17 cellular contexts compared by ENCODE assay signal in the genomic region with DNA sequence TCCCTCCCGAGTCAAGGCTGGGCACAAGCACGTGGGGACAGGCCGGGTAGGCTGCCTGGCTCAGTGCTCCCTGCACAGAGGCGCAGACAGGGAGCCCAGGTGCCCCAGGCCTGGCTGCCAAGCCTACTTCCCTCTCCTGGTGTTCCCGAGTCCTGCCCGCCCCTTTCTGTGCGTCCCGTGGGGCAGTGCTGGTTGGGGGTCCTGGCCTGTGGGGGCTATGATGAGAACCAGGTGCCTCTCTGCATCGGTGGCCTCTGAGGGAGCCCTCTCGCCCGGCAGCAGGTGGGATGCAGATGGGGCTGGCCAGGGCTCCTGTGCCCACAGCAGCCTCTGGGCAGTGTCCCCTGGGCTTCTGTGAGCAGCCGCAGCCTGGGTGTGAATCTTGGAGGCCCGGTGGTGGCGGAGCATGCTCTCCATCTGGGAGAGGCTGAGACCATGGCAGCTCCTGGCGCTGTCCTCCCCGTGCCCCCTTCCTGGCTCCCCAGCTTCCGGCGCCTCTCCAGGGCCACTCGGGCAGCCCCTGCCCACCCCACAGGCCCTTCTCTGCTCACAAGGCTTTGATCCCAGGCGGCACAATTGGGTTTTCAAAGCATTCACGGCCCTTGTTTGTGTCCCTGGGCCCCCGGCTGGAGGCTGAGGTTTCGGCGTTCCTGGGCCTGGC. TPM values are rescaled to one million over a fixed set of nuclear protein-coding genes. Genes with fewer than 3 reads are reported as not detected.
A peak's percentile ranks its signal among the peaks of the same experiment; 100 is the strongest.
DNase-seq lines count a peak whose midpoint lies in the region; ATAC-seq, FAIRE-seq and TF ChIP-seq lines count a peak whose summit lies in the region.
"Had no signal": no experiment of that assay in that cellular context is flagged by ENCODE, and none has a peak within 500 bp of the region (broad histone marks: within the 10 kb centered on the region; RNA-seq: fewer than 3 reads in every experiment).

No MANE protein-coding gene starts in this region.

- no TSS peak for BruUV-seq in K562 (replicated peaks; lab: Mats Ljungman, UMichigan)

- no peak for TF ChIP-seq EP300 in K562 (IDR thresholded peaks at IDR 0.05; ENCODE audit: low read length)

- no peaks in the 10 kb centered on the region for H3K9me1 ChIP-seq in K562 (ENCODE audit: control insufficient read depth, insufficient read depth, low read length)

- intact Hi-C loops in K562 (cut with micrococcal nuclease), result no loop called here

- H3K9ac ChIP-seq in NT2/D1 (ENCODE audit: insufficient read length, low read depth) (peak overlapping the region; percentile 50), K562 (ENCODE audit: insufficient read depth in 1 of 2, low read depth in 2 of 2, low read length in 2 of 2) (peak overlapping the region in 1 of 2 experiments; percentile 48; a peak in 2 of 4 replicates)

- DNase-seq in NT2/D1 (ENCODE audit: low read depth, low spot score), result no peak
- DNase-seq in K562 (ENCODE audit: extremely low read depth in 1 of 4, low spot score in 3 of 4), result no peak
- peak; percentile 82 for DNase-seq in osteoblast (ENCODE audit: insufficient read length, low spot score, missing footprints)
- no peak for DNase-seq in NCI-H1105 treated with DMSO at 0.1 percent for 48 hours (lab: John Stamatoyannopoulos, UW)
- DNase-seq in HPDE6-E6E7 (ENCODE audit: extremely low spot score), result no peak
- DNase-seq: ACHN, DND-41, H9, IMR-90, Karpas-422, NCI-H1436 treated with DMSO at 0.1 percent for 48 hours, NCI-H2029, NCI-H345, NCI-H526, PC-9 had no signal

- TF ChIP-seq CTCF in K562 (IDR thresholded peaks at IDR 0.05 in 2 of 3, conservative IDR thresholded peaks at IDR 0.05 in 1 of 3; ENCODE audit: insufficient read depth in 2 of 3, low read depth in 1 of 3, low read length in 3 of 3) (no peak), osteoblast (IDR thresholded peaks at IDR 0.05; ENCODE audit: extremely low read depth, low read depth, low read length) (no peak)

- H3K36me3 ChIP-seq in NT2/D1 (ENCODE audit: insufficient read depth, insufficient read length, low read length), result peaks cover 56% of the 10 kb centered on the region
- H3K36me3 ChIP-seq in K562 (ENCODE audit: control insufficient read depth, insufficient read depth, low read length), result peaks cover 23% of the 10 kb centered on the region; the same call in 1 of the 3 replicates
- no peaks in the 10 kb centered on the region for H3K36me3 ChIP-seq in osteoblast (ENCODE audit: insufficient read depth, low read length)

- no peak for FAIRE-seq in K562 (lab: Jason Lieb, UNC)

- in situ Hi-C loops in K562 (cut with MboI), result no loop called here

- ATAC-seq in K562, result no peak

- 64% methylated on average over 24 of the region's 24 CpGs for WGBS in K562 (ENCODE audit: insufficient coverage, low coverage, missing lambda C conversion rate)

- POLR2A ChIA-PET in K562 (lab: Yijun Ruan, JAX), result no interaction called here

- TF ChIP-seq RAD21 in K562 (CRISPR knock-in tag; conservative IDR thresholded peaks at IDR 0.05 in 1 of 2, IDR thresholded peaks at IDR 0.05 in 1 of 2), result no peak

- H3K9me3 ChIP-seq in NT2/D1 (ENCODE audit: insufficient read depth, low read length) (no peaks in the 10 kb centered on the region), K562 (replicated peaks; ENCODE audit: control insufficient read depth, insufficient read depth, low read depth, low read length) (no peaks in the 10 kb centered on the region), osteoblast (ENCODE audit: low read depth, low read length) (no peaks in the 10 kb centered on the region)
- H3K9me3 ChIP-seq: SJSA1 had no signal

- CTCF ChIA-PET in K562 (lab: Yijun Ruan, JAX; ENCODE audit: low intra/inter-chr PET ratio), result no interaction called here

- peaks cover 6% of the 10 kb centered on the region; the same call in 1 of the 2 replicates for H4K20me1 ChIP-seq in K562 (replicated peaks; ENCODE audit: control insufficient read depth, insufficient read depth, low read length)
- peaks cover 9% of the 10 kb centered on the region for H4K20me1 ChIP-seq in osteoblast (ENCODE audit: insufficient read depth, low read length)

- no peak overlapping the region for H3K4me2 ChIP-seq in K562 (ENCODE audit: insufficient read depth, low read length)
- H3K4me2 ChIP-seq in osteoblast (ENCODE audit: insufficient read depth, low read length), result no peak overlapping the region
- H3K4me2 ChIP-seq: PC-9 had no signal

- no peak overlapping the region for H2AFZ ChIP-seq in K562 (ENCODE audit: low read depth, low read length)
- H2AFZ ChIP-seq in osteoblast (ENCODE audit: low read length), result no peak overlapping the region
- H2AFZ ChIP-seq: PC-9 had no signal

- H3K27me3 ChIP-seq in NT2/D1 (ENCODE audit: insufficient read depth, insufficient read length) (no peaks in the 10 kb centered on the region), K562 (ENCODE audit: control insufficient read depth in 2 of 2, insufficient read depth in 2 of 2, low read length in 2 of 2) (no peaks in the 10 kb centered on the region), osteoblast (ENCODE audit: insufficient read depth, low read length) (no peaks in the 10 kb centered on the region)
- H3K27me3 ChIP-seq: SJSA1 had no signal

- no peak overlapping the region for H3K4me3 ChIP-seq in NT2/D1 (ENCODE audit: insufficient read length, low read depth)
- no peak overlapping the region for H3K4me3 ChIP-seq in K562
- no peak overlapping the region for H3K4me3 ChIP-seq in osteoblast (ENCODE audit: insufficient read depth, low read length)
- H3K4me3 ChIP-seq: PC-9, SJSA1 had no signal

- H3K79me2 ChIP-seq in K562 (ENCODE audit: control insufficient read depth, insufficient read depth, low read length), result peaks cover 5% of the 10 kb centered on the region
- H3K79me2 ChIP-seq in osteoblast (ENCODE audit: insufficient read depth, low read length), result no peaks in the 10 kb centered on the region

- H3K27ac ChIP-seq in K562 (ENCODE audit: extremely low read depth, low read depth, low read length) (no peak overlapping the region), osteoblast (ENCODE audit: low read depth, low read length) (no peak overlapping the region)
- H3K27ac ChIP-seq: PC-9, SJSA1 had no signal

- peaks cover 36% of the 10 kb centered on the region for H3K4me1 ChIP-seq in NT2/D1 (ENCODE audit: insufficient read depth, insufficient read length)
- H3K4me1 ChIP-seq in K562 (replicated peaks in 1 of 2; ENCODE audit: control insufficient read depth in 2 of 2, insufficient read depth in 2 of 2, low read length in 2 of 2), result peaks cover 5 to 94% of the 10 kb centered on the region in 2 experiments; a peak in 3 of 5 replicates
- H3K4me1 ChIP-seq in osteoblast (ENCODE audit: insufficient read depth, low read length), result no peaks in the 10 kb centered on the region
- H3K4me1 ChIP-seq: SJSA1 had no signal

- no peak for TF ChIP-seq POLR2A in K562 (conservative IDR thresholded peaks at IDR 0.05)

RNA-seq across cellular contexts. Expression of a gene that starts 7.2 kb away (rescaled TPM):
- total RNA-seq in K562 (2011; cell fraction: chromatin; rRNA removed; ENCODE audit: low replicate concordance), result 52.2 and 175 TPM in 2 replicates
- 218 and 267 TPM in 2 replicates for total RNA-seq in K562 (2011; cell fraction: nucleolus; rRNA removed)
- total RNA-seq in K562 (2011; cell fraction: nucleoplasm; rRNA removed), result 117 and 130 TPM in 2 replicates
- total RNA-seq in K562 (2014; rRNA removed) (318 and 420 TPM in 2 replicates), K562 (2014; rRNA removed; fragmentation: Illumina TruSeq; extraction: Trizol) (46.8 and 67.9 TPM in 2 replicates), K562 (2015; rRNA removed; fragmentation: Illumina TruSeq; extraction: Trizol) (124 and 127 TPM in 2 replicates), K562 (2021) (267 and 275 TPM in 2 replicates), osteoblast (13.8 and 18.8 TPM in 2 replicates)
- polyA plus RNA-seq in K562 (2011; rRNA removed) (170 and 181 TPM in 2 replicates), K562 (2014; fragmentation: Illumina TruSeq; extraction: Trizol) (115 and 158 TPM in 2 replicates), K562 (2014; fragmentation: Nextera tagmentation; extraction: Ambion mirVana) (100 to 1,000 TPM in 1 of 2 experiments, 10 to 100 TPM in 1; 32.7 to 113 TPM), K562 (2014; rRNA removed) (352 and 375 TPM in 2 replicates)
- 177 and 348 TPM in 2 replicates for polyA plus RNA-seq in K562 (2011; cell fraction: cytosol; rRNA removed)
- 315 and 491 TPM in 2 replicates for polyA plus RNA-seq in K562 (2011; cell fraction: nucleus; rRNA removed)
- polyA plus RNA-seq in K562 (2012), result 133 and 234 TPM in 2 replicates
- 20.5 and 34.2 TPM in 2 replicates for polyA minus RNA-seq in K562 (2011; rRNA and poly(A)+ RNA removed)
- polyA minus RNA-seq in K562 (2011; cell fraction: cytosol; rRNA and poly(A)+ RNA removed), result 62.7 and 65.0 TPM in 2 replicates
- 51.4 and 58.3 TPM in 2 replicates for polyA minus RNA-seq in K562 (2011; cell fraction: nucleus; rRNA and poly(A)+ RNA removed)

RNA-seq across cellular contexts. Expression of a gene that starts 7.7 kb away (rescaled TPM):
- total RNA-seq in K562 (2011; cell fraction: chromatin; rRNA removed; ENCODE audit: low replicate concordance), result 25.2 and 72.7 TPM in 2 replicates
- total RNA-seq in K562 (2011; cell fraction: nucleolus; rRNA removed), result 47.9 and 57.9 TPM in 2 replicates
- total RNA-seq in K562 (2011; cell fraction: nucleoplasm; rRNA removed), result 27.0 and 29.0 TPM in 2 replicates
- 21.5 and 21.7 TPM in 2 replicates for total RNA-seq in K562 (2014; rRNA removed)
- total RNA-seq in K562 (2014; rRNA removed; fragmentation: Illumina TruSeq; extraction: Trizol), result 1.8 and 3.5 TPM in 2 replicates
- total RNA-seq in K562 (2015; rRNA removed; fragmentation: Illumina TruSeq; extraction: Trizol), result 11.2 and 13.1 TPM in 2 replicates
- total RNA-seq in K562 (2021), result 16.6 and 19.1 TPM in 2 replicates
- polyA plus RNA-seq in K562 (2011; rRNA removed), result 7.2 and 10.4 TPM in 2 replicates
- 6.3 and 10.0 TPM in 2 replicates for polyA plus RNA-seq in K562 (2011; cell fraction: cytosol; rRNA removed)
- polyA plus RNA-seq in K562 (2011; cell fraction: nucleus; rRNA removed), result 87.0 and 113 TPM in 2 replicates
- polyA plus RNA-seq in K562 (2012), result 12.2 and 13.1 TPM in 2 replicates
- 4.2 and 4.3 TPM in 2 replicates for polyA plus RNA-seq in K562 (2014; fragmentation: Illumina TruSeq; extraction: Trizol)
- not detected for polyA plus RNA-seq in K562 (2014; fragmentation: Nextera tagmentation; extraction: Ambion mirVana)
- 18.4 and 26.6 TPM in 2 replicates for polyA plus RNA-seq in K562 (2014; rRNA removed)
- 2.0 and 4.1 TPM in 2 replicates for polyA minus RNA-seq in K562 (2011; rRNA and poly(A)+ RNA removed)
- 5.8 and 7.1 TPM in 2 replicates for polyA minus RNA-seq in K562 (2011; cell fraction: cytosol; rRNA and poly(A)+ RNA removed)
- 21.4 and 23.9 TPM in 2 replicates for polyA minus RNA-seq in K562 (2011; cell fraction: nucleus; rRNA and poly(A)+ RNA removed)
- 12.1 and 13.4 TPM in 2 replicates for total RNA-seq in osteoblast

RNA-seq across cellular contexts. Expression of a gene that starts 16.0 kb away (rescaled TPM):
- 19.4 and 85.2 TPM in 2 replicates for total RNA-seq in K562 (2011; cell fraction: chromatin; rRNA removed; ENCODE audit: low replicate concordance)
- total RNA-seq in K562 (2011; cell fraction: nucleolus; rRNA removed), result 134 and 179 TPM in 2 replicates
- 71.3 and 86.0 TPM in 2 replicates for total RNA-seq in K562 (2011; cell fraction: nucleoplasm; rRNA removed)
- total RNA-seq in K562 (2014; rRNA removed) (292 and 377 TPM in 2 replicates), K562 (2014; rRNA removed; fragmentation: Illumina TruSeq; extraction: Trizol) (21.8 and 30.5 TPM in 2 replicates), K562 (2015; rRNA removed; fragmentation: Illumina TruSeq; extraction: Trizol) (91.3 and 98.6 TPM in 2 replicates), K562 (2021) (133 and 139 TPM in 2 replicates), osteoblast (0.59 and 1.8 TPM in 2 replicates)
- polyA plus RNA-seq in K562 (2011; rRNA removed) (118 and 135 TPM in 2 replicates), K562 (2014; fragmentation: Illumina TruSeq; extraction: Trizol) (137 and 193 TPM in 2 replicates), K562 (2014; fragmentation: Nextera tagmentation; extraction: Ambion mirVana) (under 1 TPM; 0.23 to 0.28 TPM), K562 (2014; rRNA removed) (281 and 307 TPM in 2 replicates)
- polyA plus RNA-seq in K562 (2011; cell fraction: cytosol; rRNA removed), result 275 and 623 TPM in 2 replicates
- polyA plus RNA-seq in K562 (2011; cell fraction: nucleus; rRNA removed), result 159 and 273 TPM in 2 replicates
- polyA plus RNA-seq in K562 (2012), result 51.3 and 82.3 TPM in 2 replicates
- 16.0 and 29.2 TPM in 2 replicates for polyA minus RNA-seq in K562 (2011; rRNA and poly(A)+ RNA removed)
- 66.2 and 68.0 TPM in 2 replicates for polyA minus RNA-seq in K562 (2011; cell fraction: cytosol; rRNA and poly(A)+ RNA removed)
- 52.2 and 55.2 TPM in 2 replicates for polyA minus RNA-seq in K562 (2011; cell fraction: nucleus; rRNA and poly(A)+ RNA removed)
- polyA plus RNA-seq: CD14-positive monocyte had no signal

RNA-seq across cellular contexts. Expression of a gene that starts 22.1 kb away (rescaled TPM):
- 78.8 and 254 TPM in 2 replicates for total RNA-seq in K562 (2011; cell fraction: chromatin; rRNA removed; ENCODE audit: low replicate concordance)
- 329 and 354 TPM in 2 replicates for total RNA-seq in K562 (2011; cell fraction: nucleolus; rRNA removed)
- 133 and 150 TPM in 2 replicates for total RNA-seq in K562 (2011; cell fraction: nucleoplasm; rRNA removed)
- total RNA-seq in K562 (2014; rRNA removed) (165 and 194 TPM in 2 replicates), K562 (2014; rRNA removed; fragmentation: Illumina TruSeq; extraction: Trizol) (41.1 and 66.0 TPM in 2 replicates), K562 (2015; rRNA removed; fragmentation: Illumina TruSeq; extraction: Trizol) (76.0 and 90.0 TPM in 2 replicates), K562 (2021) (235 and 256 TPM in 2 replicates), osteoblast (23.9 and 31.8 TPM in 2 replicates)
- polyA plus RNA-seq in K562 (2011; rRNA removed) (156 and 201 TPM in 2 replicates), K562 (2014; fragmentation: Illumina TruSeq; extraction: Trizol) (243 and 274 TPM in 2 replicates), K562 (2014; fragmentation: Nextera tagmentation; extraction: Ambion mirVana) (10 to 100 TPM; 21.3 to 50.3 TPM), K562 (2014; rRNA removed) (229 and 261 TPM in 2 replicates)
- 404 and 845 TPM in 2 replicates for polyA plus RNA-seq in K562 (2011; cell fraction: cytosol; rRNA removed)
- 611 and 714 TPM in 2 replicates for polyA plus RNA-seq in K562 (2011; cell fraction: nucleus; rRNA removed)
- 229 and 244 TPM in 2 replicates for polyA plus RNA-seq in K562 (2012)
- 34.8 and 73.6 TPM in 2 replicates for polyA minus RNA-seq in K562 (2011; rRNA and poly(A)+ RNA removed)
- 67.3 and 81.5 TPM in 2 replicates for polyA minus RNA-seq in K562 (2011; cell fraction: cytosol; rRNA and poly(A)+ RNA removed)
- 104 and 111 TPM in 2 replicates for polyA minus RNA-seq in K562 (2011; cell fraction: nucleus; rRNA and poly(A)+ RNA removed)

RNA-seq across cellular contexts. Expression of a gene that starts 36.2 kb away (rescaled TPM):
- 23.1 and 61.7 TPM in 2 replicates for total RNA-seq in K562 (2011; cell fraction: chromatin; rRNA removed; ENCODE audit: low replicate concordance)
- total RNA-seq in K562 (2011; cell fraction: nucleolus; rRNA removed), result 74.4 and 74.9 TPM in 2 replicates
- total RNA-seq in K562 (2011; cell fraction: nucleoplasm; rRNA removed), result 36.5 and 40.5 TPM in 2 replicates
- total RNA-seq in K562 (2014; rRNA removed) (23.6 and 28.4 TPM in 2 replicates), K562 (2014; rRNA removed; fragmentation: Illumina TruSeq; extraction: Trizol) (6.5 and 9.5 TPM in 2 replicates), K562 (2015; rRNA removed; fragmentation: Illumina TruSeq; extraction: Trizol) (11.1 and 14.3 TPM in 2 replicates), K562 (2021) (26.9 and 30.2 TPM in 2 replicates), osteoblast (46.3 and 52.7 TPM in 2 replicates)
- polyA plus RNA-seq in K562 (2011; rRNA removed) (9.2 and 17.2 TPM in 2 replicates), K562 (2014; fragmentation: Illumina TruSeq; extraction: Trizol) (9.0 and 18.5 TPM in 2 replicates), K562 (2014; fragmentation: Nextera tagmentation; extraction: Ambion mirVana) (under 1 TPM; 0.32 to 0.66 TPM), K562 (2014; rRNA removed) (32.6 and 32.8 TPM in 2 replicates)
- 12.2 and 23.8 TPM in 2 replicates for polyA plus RNA-seq in K562 (2011; cell fraction: cytosol; rRNA removed)
- polyA plus RNA-seq in K562 (2011; cell fraction: nucleus; rRNA removed), result 144 and 164 TPM in 2 replicates
- polyA plus RNA-seq in K562 (2012), result 16.9 and 35.2 TPM in 2 replicates
- polyA minus RNA-seq in K562 (2011; rRNA and poly(A)+ RNA removed), result 2.0 TPM in 2 replicates
- polyA minus RNA-seq in K562 (2011; cell fraction: cytosol; rRNA and poly(A)+ RNA removed), result 11.7 and 13.1 TPM in 2 replicates
- polyA minus RNA-seq in K562 (2011; cell fraction: nucleus; rRNA and poly(A)+ RNA removed), result 11.4 and 14.3 TPM in 2 replicates
